31 cellular contexts compared by ENCODE assay signal in the genomic region with DNA sequence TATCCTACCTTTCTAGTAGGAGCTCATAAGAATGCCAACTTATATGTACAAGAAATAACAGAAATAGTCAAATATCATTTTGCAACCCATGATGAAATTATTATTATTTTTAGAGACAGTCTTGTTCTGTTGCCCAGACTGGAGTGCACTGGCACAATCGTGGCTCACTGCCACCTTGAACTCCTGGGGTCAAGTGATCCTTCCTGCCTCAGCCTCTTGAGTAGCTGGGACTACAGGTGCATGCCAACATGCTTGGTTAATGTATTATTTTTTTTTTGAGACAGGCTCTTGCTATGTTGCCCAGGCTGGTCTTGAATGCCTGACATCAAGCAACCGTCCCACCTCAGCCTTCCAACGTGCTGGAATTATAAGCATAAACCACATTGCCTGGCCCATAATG. TPM values are rescaled to one million over a fixed set of nuclear protein-coding genes. Genes with fewer than 3 reads are reported as not detected.
A peak's percentile ranks its signal among the peaks of the same experiment; 100 is the strongest.
DNase-seq lines count a peak whose midpoint lies in the region; TF ChIP-seq lines count a peak whose summit lies in the region.
"Had no signal": no experiment of that assay in that cellular context is flagged by ENCODE, and none has a peak within 500 bp of the region (broad histone marks: within the 10 kb centered on the region; RNA-seq: fewer than 3 reads in every experiment).

No MANE protein-coding gene starts in this region.

- BruUV-seq in MCF 10A (replicated peaks; lab: Mats Ljungman, UMichigan) (no TSS peak), mammary epithelial cell (replicated peaks; lab: Mats Ljungman, UMichigan) (no TSS peak)

- H3K36me3 Mint-ChIP-seq in MCF 10A (ENCODE audit: insufficient read depth, unreplicated experiment): peaks cover 37% of the 10 kb centered on the region
- peaks cover 16% of the 10 kb centered on the region for H3K36me3 Mint-ChIP-seq in IgD-negative memory B cell
- H3K36me3 Mint-ChIP-seq in activated naive CD8-positive, alpha-beta T cell treated with anti-CD3 and anti-CD28 coated beads for 36 hours: peaks cover 25% of the 10 kb centered on the region

- no peak overlapping the region for H2AFZ ChIP-seq in mammary epithelial cell (ENCODE audit: low read depth, low read length)
- H2AFZ ChIP-seq: PC-9 had no signal

- H3K4me2 ChIP-seq in mammary epithelial cell (ENCODE audit: insufficient read depth, low read depth, low read length): no peak overlapping the region
- H3K4me2 ChIP-seq: PC-9, smooth muscle cell had no signal

- in situ Hi-C loops in mammary epithelial cell (cut with MboI; ENCODE audit: low sequenced_read_pairs in 2 of 2): no loop called here
- in situ Hi-C loops in GM13977 (cut with MboI; ENCODE audit: low pct_unique_long_range_greater_than_20kb, low sequenced_read_pairs, unreplicated experiment): no loop called here

- H3K9me3 ChIP-seq in mammary epithelial cell (replicated peaks; ENCODE audit: insufficient read depth, low read length) (no peaks in the 10 kb centered on the region), thyroid gland (no peaks in the 10 kb centered on the region)
- H3K9me3 ChIP-seq: BE2C, stomach, vagina had no signal

- 78% methylated on average over 3 of the region's 3 CpGs for WGBS in mammary epithelial cell (ENCODE audit: low coverage, missing lambda C conversion rate)
- whole genome bisulfite sequencing in thyroid gland, 2 donors: 32 to 40% methylated on average over 3 of the region's 3 CpGs

- no peak overlapping the region for H3K27ac ChIP-seq in mammary epithelial cell (ENCODE audit: insufficient read depth, low read depth, low read length)
- H3K27ac ChIP-seq in thyroid gland: peak overlapping the region in 2 of 3 donors; percentile 14 to 54
- H3K27ac ChIP-seq: coronary artery, PC-9, stomach, vagina had no signal

- no peaks in the 10 kb centered on the region for H4K20me1 ChIP-seq in mammary epithelial cell (ENCODE audit: insufficient read depth, low read length)

- DNase-seq in MCF 10A (ENCODE audit: unreplicated experiment) (peak; percentile 27), mammary epithelial cell (no peak), thyroid gland (peak; percentile 86 to 89), hippocampal formation (lab: John Stamatoyannopoulos, UW) (no peak), GM13977 (ENCODE audit: low spot score) (no peak), HuH-7 (ENCODE audit: low spot score) (no peak)
- no peak for DNase-seq in activated naive CD8-positive, alpha-beta T cell treated with anti-CD3 and anti-CD28 coated beads for 36 hours
- DNase-seq: ACHN; activated CD4-positive, alpha-beta memory T cell treated with anti-CD3 and anti-CD28 coated beads, Interleukin-2, amount 10 ng/mL, durations not matched to agents 7 days and 5 days; activated CD4-positive, CD25-positive, alpha-beta regulatory T cell treated with anti-CD3 and anti-CD28 coated beads, Interleukin-2, amount 50 U/mL, for 72 hours; activated effector memory CD4-positive, alpha-beta T cell treated with anti-CD3 and anti-CD28 coated beads, Interleukin-2, amount 50 U/mL, for 16 hours; BE2C; COR-L47; DMS79; effector memory CD4-positive, alpha-beta T cell; GF-D8; hypothalamus; Kasumi-1; MV-4-11; NCI-H146; NCI-H2171; NCI-H524 treated with DMSO at 0.1 percent for 48 hours; NK-92 treated with Interleukin-12 subunit alpha and Interleukin-12 subunit beta, amount 100 ng/mL, for 24 hours; PC-9; posterior cingulate gyrus; right cardiac atrium; stomach had no signal

- H3K9me3 Mint-ChIP-seq in MCF 10A (ENCODE audit: unreplicated experiment) (no peaks in the 10 kb centered on the region), IgD-negative memory B cell (no peaks in the 10 kb centered on the region)
- H3K9me3 Mint-ChIP-seq in activated naive CD8-positive, alpha-beta T cell treated with anti-CD3 and anti-CD28 coated beads for 36 hours: no peaks in the 10 kb centered on the region
- H3K9me3 Mint-ChIP-seq: activated CD4-positive, alpha-beta memory T cell treated with anti-CD3 and anti-CD28 coated beads, Interleukin-2, amount 10 ng/mL, durations not matched to agents 7 days and 5 days had no signal

- CTCF ChIA-PET in MCF 10A (lab: Yijun Ruan, JAX) (interaction anchor here (0.8 to 2.1 kb wide), 3 partner anchors 8 to 81 kb away, joined by 3 to 9 read pairs (median 3); no protein-coding TSS in a partner anchor), mammary epithelial cell (lab: Charles Lee; ENCODE audit: low non-redundant PET) (no interaction called here)

- H3K4me3 Mint-ChIP-seq in MCF 10A (ENCODE audit: unreplicated experiment): no peak overlapping the region
- H3K4me3 Mint-ChIP-seq in IgD-negative memory B cell: peak overlapping the region in 1 of 4 donors; percentile 77
- H3K4me3 Mint-ChIP-seq in activated naive CD8-positive, alpha-beta T cell treated with anti-CD3 and anti-CD28 coated beads for 36 hours: no peak overlapping the region
- H3K4me3 Mint-ChIP-seq: activated CD4-positive, alpha-beta memory T cell treated with anti-CD3 and anti-CD28 coated beads, Interleukin-2, amount 10 ng/mL, durations not matched to agents 7 days and 5 days had no signal

- no peak overlapping the region for H3K9ac ChIP-seq in mammary epithelial cell (ENCODE audit: insufficient read depth, low read length)

- H3K4me1 ChIP-seq in mammary epithelial cell (ENCODE audit: insufficient read depth, low read length): no peaks in the 10 kb centered on the region
- peaks cover 18 to 28% of the 10 kb centered on the region in 2 donors for H3K4me1 ChIP-seq in thyroid gland
- H3K4me1 ChIP-seq: BE2C, vagina had no signal

- H3K27me3 ChIP-seq in mammary epithelial cell (ENCODE audit: insufficient read depth, low read length): no peaks in the 10 kb centered on the region
- no peaks in the 10 kb centered on the region for H3K27me3 ChIP-seq in thyroid gland
- H3K27me3 ChIP-seq: BE2C, stomach, vagina had no signal

- TF ChIP-seq POLR2A in thyroid gland (IDR thresholded peaks at IDR 0.05): no peak

- POLR2A ChIA-PET in MCF 10A (lab: Yijun Ruan, JAX): interaction anchor here (2.1 kb wide), 1 partner anchor 17 kb away, joined by 6 read pairs; no protein-coding TSS in a partner anchor

- H3K79me2 ChIP-seq in mammary epithelial cell (ENCODE audit: insufficient read depth, low read length): peaks cover 45% of the 10 kb centered on the region

- TF ChIP-seq CTCF in MCF 10A (IDR thresholded peaks at IDR 0.05; ENCODE audit: unreplicated experiment) (no peak), mammary epithelial cell (conservative IDR thresholded peaks at IDR 0.05 in 1 of 2, IDR thresholded peaks at IDR 0.05 in 1 of 2; ENCODE audit: extremely low read depth in 1 of 2, insufficient read depth in 1 of 2, low read depth in 1 of 2, low read length in 2 of 2) (no peak), thyroid gland (IDR thresholded peaks at IDR 0.05) (no peak), GM13977 (IDR thresholded peaks at IDR 0.05; ENCODE audit: extremely low read depth, insufficient read depth, missing control alignments) (no peak)

- H3K36me3 ChIP-seq in mammary epithelial cell (ENCODE audit: insufficient read depth, low read length) (peaks cover 16% of the 10 kb centered on the region), thyroid gland (peaks cover 3 to 10% of the 10 kb centered on the region in 2 donors)

- intact Hi-C loops in MCF 10A (cut with micrococcal nuclease) (no loop called here), mammary epithelial cell (cut with micrococcal nuclease) (no loop called here), thyroid gland (cut with DNase I) (no loop called here)

- dilution Hi-C loops in mammary epithelial cell (cut with HindIII; ENCODE audit: low sequenced_read_pairs): no loop called here

- H3K4me1 Mint-ChIP-seq in MCF 10A (ENCODE audit: insufficient read depth, unreplicated experiment) (peaks cover 8% of the 10 kb centered on the region), IgD-negative memory B cell (peaks cover 27 to 42% (median 38%) of the 10 kb centered on the region in 3 donors)
- peaks cover 46% of the 10 kb centered on the region for H3K4me1 Mint-ChIP-seq in activated naive CD8-positive, alpha-beta T cell treated with anti-CD3 and anti-CD28 coated beads for 36 hours

- H3K4me3 ChIP-seq in mammary epithelial cell (replicated peaks in 1 of 3; ENCODE audit: insufficient read depth in 1 of 3, low read depth in 2 of 3, low read length in 3 of 3) (no peak overlapping the region), thyroid gland (replicated peaks in 1 of 3) (no peak overlapping the region)
- H3K4me3 ChIP-seq: coronary artery, PC-9, smooth muscle cell, stomach, vagina had no signal

- H3K27me3 Mint-ChIP-seq in MCF 10A (ENCODE audit: insufficient read depth, unreplicated experiment) (no peaks in the 10 kb centered on the region), IgD-negative memory B cell (no peaks in the 10 kb centered on the region)
- no peaks in the 10 kb centered on the region for H3K27me3 Mint-ChIP-seq in activated naive CD8-positive, alpha-beta T cell treated with anti-CD3 and anti-CD28 coated beads for 36 hours
- H3K27me3 Mint-ChIP-seq: activated CD4-positive, alpha-beta memory T cell treated with anti-CD3 and anti-CD28 coated beads, Interleukin-2, amount 10 ng/mL, durations not matched to agents 7 days and 5 days had no signal

- H3K27ac Mint-ChIP-seq in MCF 10A (ENCODE audit: low read depth, unreplicated experiment) (no peak overlapping the region), IgD-negative memory B cell (peak overlapping the region in 2 of 3 donors; percentile 86)
- H3K27ac Mint-ChIP-seq in activated naive CD8-positive, alpha-beta T cell treated with anti-CD3 and anti-CD28 coated beads for 36 hours: peak overlapping the region; percentile 94
- H3K27ac Mint-ChIP-seq: activated CD4-positive, alpha-beta memory T cell treated with anti-CD3 and anti-CD28 coated beads, Interleukin-2, amount 10 ng/mL, durations not matched to agents 7 days and 5 days had no signal

RNA-seq across cellular contexts. Expression of a gene that starts 44.8 kb away (rescaled TPM):
- 42.3 and 44.2 TPM in 2 replicates for total RNA-seq in MCF 10A (2022)
- total RNA-seq in mammary epithelial cell: 10 to 100 TPM; 40.4 to 56.8 TPM
- polyA plus RNA-seq in mammary epithelial cell: 32.9 TPM
- 79.5 TPM for polyA minus RNA-seq in mammary epithelial cell
- 36.7 TPM for polyA plus RNA-seq in IgD-negative memory B cell
- 10 to 100 TPM; 71.8 to 72.2 TPM for total RNA-seq in activated naive CD8-positive, alpha-beta T cell treated with anti-CD3 and anti-CD28 coated beads for 36 hours
- 10 to 100 TPM; 46.1 to 56.2 (median 51.8) TPM for total RNA-seq in thyroid gland

Comparison
In these comparisons a context has a peak if more than half of its experiments do, and no peak if none do; other contexts are left out.
1. DNase-seq: peak in MCF 10A (single experiment) and thyroid gland (2 of 2); none in mammary epithelial cell (single experiment), activated naive CD8-positive, alpha-beta T cell treated with anti-CD3 and anti-CD28 coated beads for 36 hours (single experiment), hippocampal formation (0 of 2), GM13977 (single experiment) and HuH-7 (single experiment).